Comparison of ENCODE assay signal across 8 cellular contexts in the genomic region with DNA sequence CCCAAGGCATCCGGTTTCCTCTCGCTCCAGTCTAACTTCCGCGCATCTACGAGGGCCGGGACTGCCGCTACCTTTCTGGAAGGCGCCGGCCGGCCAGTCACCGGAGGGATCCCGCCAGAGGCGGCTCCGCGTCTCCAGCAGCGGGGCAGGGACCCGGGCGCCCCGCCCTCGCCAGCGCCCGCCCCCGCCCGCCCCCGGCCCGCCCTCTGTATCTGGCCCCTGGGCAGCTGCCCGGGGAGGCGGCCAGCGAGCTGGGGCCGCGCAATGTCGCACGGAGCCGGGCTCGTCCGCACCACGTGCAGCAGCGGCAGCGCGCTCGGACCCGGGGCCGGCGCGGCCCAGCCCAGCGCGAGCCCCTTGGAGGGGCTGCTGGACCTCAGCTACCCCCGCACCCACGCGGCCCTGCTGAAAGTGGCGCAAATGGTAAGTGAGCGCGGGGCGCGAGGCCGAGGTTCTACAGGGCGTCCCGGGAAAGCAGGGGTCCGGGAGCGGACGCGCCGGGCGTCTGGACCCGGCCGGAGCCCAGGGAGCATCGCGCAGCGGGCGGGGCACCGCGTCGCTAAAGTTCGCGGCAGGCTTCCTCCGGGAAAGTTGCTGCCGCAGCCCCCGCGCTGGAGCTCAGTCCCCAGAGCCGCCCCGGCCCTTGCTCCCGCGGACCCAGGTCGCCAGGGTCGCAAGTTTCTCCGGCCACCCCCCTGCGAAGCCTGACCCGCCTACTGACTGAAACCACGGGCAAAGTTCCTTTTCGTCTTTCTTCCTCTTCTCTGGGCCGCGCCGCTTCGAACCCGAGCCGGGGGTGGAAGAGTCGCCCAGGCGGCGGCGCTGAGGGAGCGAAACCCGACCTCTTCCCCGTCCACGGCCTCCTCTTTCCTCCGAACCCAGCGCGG. TPM values are rescaled to one million over a fixed set of nuclear protein-coding genes. Genes with fewer than 3 reads are reported as not detected.
DNase-seq lines count a peak whose midpoint lies in the region; ATAC-seq, FAIRE-seq and TF ChIP-seq lines count a peak whose summit lies in the region.

A gene with protein sequence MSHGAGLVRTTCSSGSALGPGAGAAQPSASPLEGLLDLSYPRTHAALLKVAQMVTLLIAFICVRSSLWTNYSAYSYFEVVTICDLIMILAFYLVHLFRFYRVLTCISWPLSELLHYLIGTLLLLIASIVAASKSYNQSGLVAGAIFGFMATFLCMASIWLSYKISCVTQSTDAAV (plus strand): TSS at position 211 of the 887 bp plus-strand sequence. CDS start 54 bp downstream, at position 265.

- no peak for TF ChIP-seq EP300 in GM12878 (IDR thresholded peaks at IDR 0.05; ENCODE audit: borderline replicate concordance in 1 of 2, control insufficient read depth in 1 of 2, low read depth in 2 of 2, low read length in 2 of 2)

- in situ Hi-C loops in GM12878 (cut with MboI) = no loop called here

- 2% methylated on average over 65 of the region's 107 CpGs for WGBS in GM12878 (ENCODE audit: insufficient coverage, insufficient replicate concordance, low lambda C conversion rate, missing lambda C conversion rate)

- ATAC-seq in GM19397 (IDR thresholded peaks at IDR 0.05; ENCODE audit: unreplicated experiment) (peak; percentile 67), GM12878 (peak; percentile 79)

- no peak for TF ChIP-seq CTCF in GM12878 (IDR thresholded peaks at IDR 0.05 in 2 of 3, conservative IDR thresholded peaks at IDR 0.05 in 1 of 3; ENCODE audit: control insufficient read depth in 2 of 3, extremely low read depth in 1 of 3, insufficient read depth in 1 of 3, low read depth in 3 of 3, low read length in 3 of 3)

- H3K4me2 ChIP-seq in GM12878 (ENCODE audit: control insufficient read depth, insufficient read depth) = peak within 1 kb of the TSS; percentile 86

- SMC1A ChIA-PET in GM12878 (lab: Charles Lee; ENCODE audit: uncharacterized antibody, unreplicated experiment) = interaction anchor here (0.8 to 1.6 kb wide), 9 partner anchors 9 to 78 kb away, joined by 3 to 6 read pairs (median 4); no protein-coding TSS in a partner anchor

- H3K9me3 ChIP-seq in GM12878 (replicated peaks; ENCODE audit: control insufficient read depth, insufficient read depth, low read length) (no peaks in the 10 kb centered on the region), iPS-15b (ENCODE audit: control insufficient read depth, insufficient read depth, low read length) (no peaks in the 10 kb centered on the region), skeletal muscle tissue (ENCODE audit: control insufficient read depth in 3 of 3, low read length in 3 of 3) (no peaks in the 10 kb centered on the region)

- intact Hi-C loops in GM12878 (cut with micrococcal nuclease; ENCODE audit: unreplicated experiment) = loop anchor here (2.0 to 5.0 kb wide), 2 partner anchors 47 to 75 kb away; no protein-coding TSS in a partner anchor

- POLR2A ChIA-PET in GM12878 (lab: Charles Lee) = interaction anchor here (1.4 kb wide), 1 partner anchor 68 kb away, joined by 3 read pairs; no protein-coding TSS in a partner anchor

- H3K36me3 ChIP-seq in GM12878 (ENCODE audit: control insufficient read depth in 2 of 2, insufficient read depth in 2 of 2, low read length in 1 of 2) = no peaks in the 10 kb centered on the region
- no peaks in the 10 kb centered on the region for H3K36me3 ChIP-seq in iPS-15b (ENCODE audit: control insufficient read depth, insufficient read depth, low read length)
- H3K36me3 ChIP-seq in skeletal muscle tissue (ENCODE audit: control insufficient read depth in 3 of 3, insufficient read depth in 3 of 3, low read length in 3 of 3) = no peaks in the 10 kb centered on the region

- CTCF ChIA-PET in GM12878 (lab: Yijun Ruan, JAX) = interaction anchor here (1.0 to 3.4 kb wide), 8 partner anchors 14 to 216 kb away, joined by 3 to 49 read pairs (median 4); no protein-coding TSS in a partner anchor

- H3K4me1 ChIP-seq in GM12878 (ENCODE audit: control insufficient read depth, insufficient read depth, low read length) = peaks cover 4% of the 10 kb centered on the region
- H3K4me1 ChIP-seq in iPS-15b (ENCODE audit: control insufficient read depth, insufficient read depth, low read length) = peaks cover 5% of the 10 kb centered on the region
- H3K4me1 ChIP-seq in skeletal muscle tissue (ENCODE audit: control insufficient read depth in 3 of 3, insufficient read depth in 3 of 3, low read length in 3 of 3) = peaks cover 4 to 18% (median 10%) of the 10 kb centered on the region in 3 donors

- BruUV-seq in GM12878 (replicated peaks; lab: Mats Ljungman, UMichigan) = no TSS peak

- H4K20me1 ChIP-seq in GM12878 (ENCODE audit: control insufficient read depth, insufficient read depth) = no peaks in the 10 kb centered on the region

- RAD21 ChIA-PET in GM12878 (lab: Charles Lee; ENCODE audit: unreplicated experiment) = interaction anchor here (0.8 to 2.1 kb wide), 14 partner anchors 10 to 110 kb away, joined by 3 to 17 read pairs (median 4); no protein-coding TSS in a partner anchor

- no peak for TF ChIP-seq POLR2A in GM12878 (IDR thresholded peaks at IDR 0.05; ENCODE audit: low read depth, low read length)

- H3K27ac ChIP-seq in GM12878 (ENCODE audit: control insufficient read depth, insufficient read depth) (no peak within 1 kb of the TSS), skeletal muscle tissue (ENCODE audit: low read depth, low read length) (peak within 1 kb of the TSS; percentile 56)

- TF ChIP-seq RAD21 in GM12878 (IDR thresholded peaks at IDR 0.05; ENCODE audit: insufficient read depth, low read depth, low read length) = no peak

- H3K27me3 ChIP-seq in GM12878 (replicated peaks in 1 of 2; ENCODE audit: control insufficient read depth in 2 of 2, insufficient read depth in 2 of 2, low read length in 1 of 2) (peaks cover 0 to 4% of the 10 kb centered on the region in 2 experiments; a peak in 2 of 4 replicates), iPS-15b (ENCODE audit: control insufficient read depth, insufficient read depth, low read length) (peaks cover 9% of the 10 kb centered on the region), skeletal muscle tissue (ENCODE audit: control insufficient read depth in 3 of 3, insufficient read depth in 3 of 3, low read length in 3 of 3) (peaks cover 0 to 4% (median 2%) of the 10 kb centered on the region in 3 donors)

- H3K4me3 ChIP-seq in GM12878 (peak within 1 kb of the TSS; percentile 68), iPS-15b (ENCODE audit: low read depth, low read length) (peak within 1 kb of the TSS; percentile 79), skeletal muscle tissue (ENCODE audit: low read length in 3 of 3) (peak within 1 kb of the TSS; percentile 68 to 75 (median 69))

- no peaks in the 10 kb centered on the region for H3K79me2 ChIP-seq in GM12878 (ENCODE audit: control insufficient read depth, insufficient read depth, low read length)

- peak within 1 kb of the TSS; percentile 53 for H2AFZ ChIP-seq in GM12878 (ENCODE audit: control insufficient read depth, low read depth, low read length)

- peak; percentile 66 to 81 for DNase-seq in AML-193 (lab: John Stamatoyannopoulos, UW)
- peak; percentile 79 for DNase-seq in HT1080 (ENCODE audit: low read depth)
- DNase-seq in T-helper 22 cell (ENCODE audit: low read depth) = peak; percentile 65
- no peak for DNase-seq in GM12878 (ENCODE audit: low read depth, low spot score)
- DNase-seq in GM19239 (ENCODE audit: insufficient read length, low spot score) = no peak

- FAIRE-seq in GM12878 (lab: Jason Lieb, UNC) (no peak), GM19239 (lab: Jason Lieb, UNC) (no peak)

- H3K9ac ChIP-seq in GM12878 (ENCODE audit: control insufficient read depth, insufficient read depth, low read length) (no peak within 1 kb of the TSS; the same call in 1 of the 2 replicates), iPS-15b (ENCODE audit: low read depth, low read length) (peak within 1 kb of the TSS; percentile 81), skeletal muscle tissue (ENCODE audit: low read depth in 1 of 3, low read length in 3 of 3) (peak within 1 kb of the TSS; percentile 69 to 82 (median 69))

TF ChIP-seq in GM12878, 131 proteins besides CTCF, POLR2A, EP300 and RAD21 (continues in another document):
- no peak for TF ChIP-seq BACH1 (IDR thresholded peaks at IDR 0.05; ENCODE audit: borderline replicate concordance)
- no peak for TF ChIP-seq FOS (IDR thresholded peaks at IDR 0.05; ENCODE audit: borderline replicate concordance, extremely low read depth, insufficient read length)
- TF ChIP-seq STAT3 (IDR thresholded peaks at IDR 0.05; ENCODE audit: low read depth, low read length) = no peak
- TF ChIP-seq RAD51 (IDR thresholded peaks at IDR 0.05) = no peak
- TF ChIP-seq, protein P1, sequence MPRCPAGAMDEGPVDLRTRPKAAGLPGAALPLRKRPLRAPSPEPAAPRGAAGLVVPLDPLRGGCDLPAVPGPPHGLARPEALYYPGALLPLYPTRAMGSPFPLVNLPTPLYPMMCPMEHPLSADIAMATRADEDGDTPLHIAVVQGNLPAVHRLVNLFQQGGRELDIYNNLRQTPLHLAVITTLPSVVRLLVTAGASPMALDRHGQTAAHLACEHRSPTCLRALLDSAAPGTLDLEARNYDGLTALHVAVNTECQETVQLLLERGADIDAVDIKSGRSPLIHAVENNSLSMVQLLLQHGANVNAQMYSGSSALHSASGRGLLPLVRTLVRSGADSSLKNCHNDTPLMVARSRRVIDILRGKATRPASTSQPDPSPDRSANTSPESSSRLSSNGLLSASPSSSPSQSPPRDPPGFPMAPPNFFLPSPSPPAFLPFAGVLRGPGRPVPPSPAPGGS (IDR thresholded peaks at IDR 0.05; ENCODE audit: borderline replicate concordance, insufficient read depth, low read depth, low read length, poor library complexity, severe bottlenecking) = no peak

RNA-seq across cellular contexts. Expression of the gene that starts here (rescaled TPM):
- 39.2 and 57.9 TPM in 2 replicates for total RNA-seq in HT1080 (2014; rRNA removed; shearing (Covaris generic))
- 146 and 165 TPM in 2 replicates for polyA plus RNA-seq in HT1080 (2015; cell fraction: cytosol; rRNA removed)
- polyA plus RNA-seq in HT1080 (2015; cell fraction: nucleus; rRNA removed) = 79.1 and 84.8 TPM in 2 replicates
- 49.6 and 52.0 TPM in 2 replicates for total RNA-seq in GM12878 (2013; cell fraction: nucleolus; rRNA removed)
- total RNA-seq in GM12878 (2014; rRNA removed) = 7.2 and 9.9 TPM in 2 replicates
- total RNA-seq in GM12878 (2014; rRNA removed; fragmentation: Illumina TruSeq; extraction: Trizol) = 8.6 and 9.7 TPM in 2 replicates
- 12.5 and 13.7 TPM in 2 replicates for total RNA-seq in GM12878 (2021)
- 2.1 TPM for polyA plus RNA-seq in GM12878 (2011; ENCODE audit: low read depth)
- polyA plus RNA-seq in GM12878 (2011; rRNA removed) = 23.2 and 30.5 TPM in 2 replicates
- 39.6 and 41.5 TPM in 2 replicates for polyA plus RNA-seq in GM12878 (2011; cell fraction: cytosol; rRNA removed)
- 32.7 and 36.0 TPM in 2 replicates for polyA plus RNA-seq in GM12878 (2011; cell fraction: nucleus; rRNA removed)
- polyA plus RNA-seq in GM12878 (2012) = 1.5 and 2.9 TPM in 2 replicates
- polyA plus RNA-seq in GM12878 (2014; fragmentation: Illumina TruSeq; extraction: Trizol) = 16.7 and 21.0 TPM in 2 replicates
- 10 to 100 TPM in 1 of 2 experiments, 1 to 10 TPM in 1; 3.7 to 12.0 TPM for polyA plus RNA-seq in GM12878 (2014; fragmentation: Nextera tagmentation; extraction: Ambion mirVana)
- 15.4 and 15.6 TPM in 2 replicates for polyA plus RNA-seq in GM12878 (2014; rRNA removed)
- polyA plus RNA-seq in GM12878 (2016; fragmentation: Nextera tagmentation; extraction: Ambion mirVana) = 10 to 100 TPM; 29.5 to 36.4 TPM
- 11.0 and 21.9 TPM in 2 replicates for polyA minus RNA-seq in GM12878 (2011; rRNA and poly(A)+ RNA removed)
- 12.0 and 15.0 TPM in 2 replicates for polyA minus RNA-seq in GM12878 (2011; cell fraction: cytosol; rRNA and poly(A)+ RNA removed)
- polyA minus RNA-seq in GM12878 (2011; cell fraction: nucleus; rRNA and poly(A)+ RNA removed) = 13.4 and 19.5 TPM in 2 replicates
- 3.7 TPM for total RNA-seq in skeletal muscle tissue

Comparison
In these comparisons a context has a peak if more than half of its experiments do, and no peak if none do; other contexts are left out.
1. DNase-seq: peak in AML-193 (2 of 2), HT1080 (single experiment) and T-helper 22 cell (single experiment); none in GM12878 (single experiment) and GM19239 (single experiment).
2. Peak in every context shown above with its lines, with median percentiles within 50 percentile points of each other: H3K4me3 ChIP-seq.